ENCODE assay signal across 9 cellular contexts in genomic region chr17:21402166-21402571, GRCh38. TPM values are rescaled to one million over a fixed set of nuclear protein-coding genes. Genes with fewer than 3 reads are reported as not detected.
DNase-seq lines count a peak whose midpoint lies in the region; ATAC-seq and TF ChIP-seq lines count a peak whose summit lies in the region.
"Not testable (repeated sequence)": the region's sequence is repeated elsewhere in the genome, so short reads cannot be mapped to it uniquely, and the experiment has no call there.
"Had no signal": no experiment of that assay in that cellular context is flagged by ENCODE, and none has a peak within 500 bp of the region (broad histone marks: within the 10 kb centered on the region; RNA-seq: fewer than 3 reads in every experiment).

No MANE protein-coding gene starts in this region.

- not testable (repeated sequence) for H3K9ac ChIP-seq in trophoblast cell (ENCODE audit: low read length)

- POLR2A ChIA-PET in MCF 10A (lab: Yijun Ruan, JAX), result not testable (repeated sequence)

- H3K4me3 ChIP-seq in fibroblast of the aortic adventitia (ENCODE audit: low read depth, low read length); left lung; trophoblast cell (ENCODE audit: low read depth, low read length); transverse colon: not testable (repeated sequence)

- TF ChIP-seq POLR2A in transverse colon (IDR thresholded peaks at IDR 0.05), result not testable (repeated sequence)

- not testable (repeated sequence) for H3K27me3 ChIP-seq in left lung; trophoblast cell (ENCODE audit: insufficient read depth, low read length); transverse colon

- H3K36me3 Mint-ChIP-seq in MCF 10A (ENCODE audit: insufficient read depth, unreplicated experiment), result not testable (repeated sequence)

- H4K91ac ChIP-seq in trophoblast cell (ENCODE audit: low read depth, low read length), result not testable (repeated sequence)

- not testable (repeated sequence) for H3K14ac ChIP-seq in trophoblast cell (ENCODE audit: low read length)

- not testable (repeated sequence) for H3K27ac ChIP-seq in left lung; trophoblast cell (ENCODE audit: low read depth, low read length)
- peak overlapping the region in 3 of 4 donors; percentile 13 to 70 (median 32) for H3K27ac ChIP-seq in transverse colon

- H2BK5ac ChIP-seq in trophoblast cell (ENCODE audit: low read depth, low read length, poor library complexity), result not testable (repeated sequence)

- H2AFZ ChIP-seq in trophoblast cell (ENCODE audit: insufficient read depth, low read length, poor library complexity), result not testable (repeated sequence)

- intact Hi-C loops in MCF 10A (cut with micrococcal nuclease); transverse colon (cut with DNase I; ENCODE audit: low total_unique reads): not testable (repeated sequence)
- intact Hi-C loops in left lung (cut with DNase I), result loop anchor here in 1 of 2 donors (10.0 kb wide), 1 partner anchor 283 kb away; no protein-coding TSS in a partner anchor

- ATAC-seq in left lung, result peak; percentile 75

- H3K4ac ChIP-seq in trophoblast cell (ENCODE audit: low read depth, low read length), result not testable (repeated sequence)

- CTCF ChIA-PET in MCF 10A (lab: Yijun Ruan, JAX), result not testable (repeated sequence)

- not testable (repeated sequence) for H3K36me3 ChIP-seq in left lung; trophoblast cell (ENCODE audit: control insufficient read depth in 1 of 2, insufficient read depth in 2 of 2, low read length in 2 of 2); transverse colon

- not testable (repeated sequence) for H3K4me3 Mint-ChIP-seq in MCF 10A (ENCODE audit: unreplicated experiment)

- not testable (repeated sequence) for H3K9me3 ChIP-seq in left lung; trophoblast cell (ENCODE audit: insufficient read depth, low read depth, low read length); transverse colon

- H3K4me1 Mint-ChIP-seq in MCF 10A (ENCODE audit: insufficient read depth, unreplicated experiment), result peaks cover 13% of the 10 kb centered on the region

- not testable (repeated sequence) for H3K4me2 ChIP-seq in trophoblast cell (ENCODE audit: low read length)

- not testable (repeated sequence) for H3K27me3 Mint-ChIP-seq in MCF 10A (ENCODE audit: insufficient read depth, unreplicated experiment)

- TF ChIP-seq EP300 in transverse colon (IDR thresholded peaks at IDR 0.05; ENCODE audit: low read depth), result not testable (repeated sequence)

- not testable (repeated sequence) for H4K12ac ChIP-seq in trophoblast cell (ENCODE audit: low read depth, low read length)

- H3K27ac Mint-ChIP-seq in MCF 10A (ENCODE audit: low read depth, unreplicated experiment), result peak overlapping the region; percentile 85

- H3K79me2 ChIP-seq in trophoblast cell (ENCODE audit: control insufficient read depth, insufficient read depth, low read length, poor library complexity), result not testable (repeated sequence)

- not testable (repeated sequence) for H3K4me1 ChIP-seq in left lung, transverse colon
- H3K4me1 ChIP-seq in trophoblast cell (ENCODE audit: control insufficient read depth in 1 of 2, insufficient read depth in 2 of 2, low read length in 2 of 2), result peaks cover 6 to 11% of the 10 kb centered on the region in 2 experiments

- H2AK5ac ChIP-seq in trophoblast cell (ENCODE audit: low read length), result not testable (repeated sequence)

- WGBS in trophoblast cell (ENCODE audit: extremely low coverage, insufficient coverage, insufficient read length), result no CpG with 5 or more reads among the region's 8 CpGs
- 57% methylated on average over 8 of the region's 8 CpGs; no CpG with 5 or more reads in 1 of the 2 donors for WGBS in transverse colon (ENCODE audit: low coverage in 1 of 2), 2 donors

- H2BK12ac ChIP-seq in trophoblast cell (ENCODE audit: low read length), result not testable (repeated sequence)

- not testable (repeated sequence) for H3K79me1 ChIP-seq in trophoblast cell (ENCODE audit: low read length)

- in situ Hi-C loops in transverse colon (cut with MboI; ENCODE audit: low pct_ligation_motif_present in 1 of 4, low pct_unique_long_range_greater_than_20kb in 1 of 4, low sequenced_read_pairs in 3 of 4), result loop anchor here (5.0 to 10.0 kb wide), 2 partner anchors 283 to 285 kb away; no protein-coding TSS in a partner anchor

- H4K8ac ChIP-seq in trophoblast cell (ENCODE audit: low read depth, low read length), result not testable (repeated sequence)

- TF ChIP-seq CTCF in MCF 10A (IDR thresholded peaks at IDR 0.05; ENCODE audit: unreplicated experiment); fibroblast of the aortic adventitia (IDR thresholded peaks at IDR 0.05; ENCODE audit: insufficient read depth, low read length); left lung (IDR thresholded peaks at IDR 0.05); transverse colon (IDR thresholded peaks at IDR 0.05): not testable (repeated sequence)

- BruUV-seq in MCF 10A (replicated peaks; lab: Mats Ljungman, UMichigan), result not testable (repeated sequence)

- not testable (repeated sequence) for H3K18ac ChIP-seq in trophoblast cell (ENCODE audit: low read length)

- H2BK120ac ChIP-seq in trophoblast cell (ENCODE audit: insufficient read depth, low read length, poor library complexity), result peak overlapping the region; percentile 47

- not testable (repeated sequence) for H3K9me3 Mint-ChIP-seq in MCF 10A (ENCODE audit: unreplicated experiment)

- DNase-seq in AG20443 (ENCODE audit: low spot score) (peak; percentile 89), HK-2 (ENCODE audit: unreplicated experiment) (peak; percentile 87), RPMI8226 (peak; percentile 55), MCF 10A (ENCODE audit: unreplicated experiment) (peak; percentile 85), fibroblast of the aortic adventitia (ENCODE audit: low read depth) (peak; percentile 96), left lung (peak; percentile 73 to 81), trophoblast cell (peak in 1 of 2 donors; percentile 1)
- DNase-seq in transverse colon, result not testable (repeated sequence)

- H3K23ac ChIP-seq in trophoblast cell (ENCODE audit: low read length), result not testable (repeated sequence)

RNA-seq across cellular contexts. Expression of gene KCNJ12, which starts 26.0 kb away (rescaled TPM):
- total RNA-seq in MCF 10A (2022), result 0.05 TPM in 1 of 2 replicates, not detected in the other
- total RNA-seq in fibroblast of the aortic adventitia (ENCODE audit: low replicate concordance), result 1.7 and 2.7 TPM in 2 replicates
- total RNA-seq in left lung, result 1 to 10 TPM; 3.0 to 4.0 TPM
- polyA plus RNA-seq in trophoblast cell (2013), result 0.17 and 0.22 TPM in 2 replicates
- 1 to 10 TPM; 1.1 to 2.5 (median 2.3) TPM for total RNA-seq in transverse colon
- total RNA-seq: CD4-positive, alpha-beta memory T cell had no signal
- polyA plus RNA-seq: CD4-positive, alpha-beta memory T cell had no signal
